3 cellular contexts compared by ENCODE assay signal in genomic region chr19:54434862-54435174, GRCh38.
TF ChIP-seq lines count a peak whose summit lies in the region.

No MANE protein-coding gene starts in this region.

TF ChIP-seq in SK-N-SH, 30 proteins besides CTCF, POLR2A, EP300 and RAD21:
- TF ChIP-seq JUND (IDR thresholded peaks at IDR 0.05) (no peak), RCOR1 (IDR thresholded peaks at IDR 0.05; ENCODE audit: low read length) (no peak), NFIC (IDR thresholded peaks at IDR 0.05; ENCODE audit: borderline replicate concordance) (no peak), SIN3A (IDR thresholded peaks at IDR 0.05; ENCODE audit: borderline replicate concordance, low read depth, low read length) (no peak)
TF ChIP-seq in SK-N-SH: peak in this region for 0.

TF ChIP-seq in SK-N-SH treated with all-trans-retinoic acid at 6 μM for 48 hours, 23 proteins besides CTCF, POLR2A, EP300 and RAD21:
- TF ChIP-seq POU6F1 (CRISPR knock-in tag; IDR thresholded peaks at IDR 0.05; ENCODE audit: borderline replicate concordance, low read depth) = no peak
- no peak for TF ChIP-seq ESRRG (CRISPR knock-in tag; IDR thresholded peaks at IDR 0.05)
- TF ChIP-seq CSDC2 (CRISPR knock-in tag; IDR thresholded peaks at IDR 0.05) = no peak
- TF ChIP-seq, protein P1, sequence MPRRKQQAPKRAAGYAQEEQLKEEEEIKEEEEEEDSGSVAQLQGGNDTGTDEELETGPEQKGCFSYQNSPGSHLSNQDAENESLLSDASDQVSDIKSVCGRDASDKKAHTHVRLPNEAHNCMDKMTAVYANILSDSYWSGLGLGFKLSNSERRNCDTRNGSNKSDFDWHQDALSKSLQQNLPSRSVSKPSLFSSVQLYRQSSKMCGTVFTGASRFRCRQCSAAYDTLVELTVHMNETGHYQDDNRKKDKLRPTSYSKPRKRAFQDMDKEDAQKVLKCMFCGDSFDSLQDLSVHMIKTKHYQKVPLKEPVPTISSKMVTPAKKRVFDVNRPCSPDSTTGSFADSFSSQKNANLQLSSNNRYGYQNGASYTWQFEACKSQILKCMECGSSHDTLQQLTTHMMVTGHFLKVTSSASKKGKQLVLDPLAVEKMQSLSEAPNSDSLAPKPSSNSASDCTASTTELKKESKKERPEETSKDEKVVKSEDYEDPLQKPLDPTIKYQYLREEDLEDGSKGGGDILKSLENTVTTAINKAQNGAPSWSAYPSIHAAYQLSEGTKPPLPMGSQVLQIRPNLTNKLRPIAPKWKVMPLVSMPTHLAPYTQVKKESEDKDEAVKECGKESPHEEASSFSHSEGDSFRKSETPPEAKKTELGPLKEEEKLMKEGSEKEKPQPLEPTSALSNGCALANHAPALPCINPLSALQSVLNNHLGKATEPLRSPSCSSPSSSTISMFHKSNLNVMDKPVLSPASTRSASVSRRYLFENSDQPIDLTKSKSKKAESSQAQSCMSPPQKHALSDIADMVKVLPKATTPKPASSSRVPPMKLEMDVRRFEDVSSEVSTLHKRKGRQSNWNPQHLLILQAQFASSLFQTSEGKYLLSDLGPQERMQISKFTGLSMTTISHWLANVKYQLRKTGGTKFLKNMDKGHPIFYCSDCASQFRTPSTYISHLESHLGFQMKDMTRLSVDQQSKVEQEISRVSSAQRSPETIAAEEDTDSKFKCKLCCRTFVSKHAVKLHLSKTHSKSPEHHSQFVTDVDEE (CRISPR knock-in tag; IDR thresholded peaks at IDR 0.05) = no peak

TF ChIP-seq in GM23338, 12 proteins besides CTCF, POLR2A, EP300 and RAD21:
- no peak for TF ChIP-seq CREB1 (CRISPR knock-in tag; IDR thresholded peaks at IDR 0.05; ENCODE audit: low read depth)
